8 cellular contexts compared by ENCODE assay signal in the genomic region with DNA sequence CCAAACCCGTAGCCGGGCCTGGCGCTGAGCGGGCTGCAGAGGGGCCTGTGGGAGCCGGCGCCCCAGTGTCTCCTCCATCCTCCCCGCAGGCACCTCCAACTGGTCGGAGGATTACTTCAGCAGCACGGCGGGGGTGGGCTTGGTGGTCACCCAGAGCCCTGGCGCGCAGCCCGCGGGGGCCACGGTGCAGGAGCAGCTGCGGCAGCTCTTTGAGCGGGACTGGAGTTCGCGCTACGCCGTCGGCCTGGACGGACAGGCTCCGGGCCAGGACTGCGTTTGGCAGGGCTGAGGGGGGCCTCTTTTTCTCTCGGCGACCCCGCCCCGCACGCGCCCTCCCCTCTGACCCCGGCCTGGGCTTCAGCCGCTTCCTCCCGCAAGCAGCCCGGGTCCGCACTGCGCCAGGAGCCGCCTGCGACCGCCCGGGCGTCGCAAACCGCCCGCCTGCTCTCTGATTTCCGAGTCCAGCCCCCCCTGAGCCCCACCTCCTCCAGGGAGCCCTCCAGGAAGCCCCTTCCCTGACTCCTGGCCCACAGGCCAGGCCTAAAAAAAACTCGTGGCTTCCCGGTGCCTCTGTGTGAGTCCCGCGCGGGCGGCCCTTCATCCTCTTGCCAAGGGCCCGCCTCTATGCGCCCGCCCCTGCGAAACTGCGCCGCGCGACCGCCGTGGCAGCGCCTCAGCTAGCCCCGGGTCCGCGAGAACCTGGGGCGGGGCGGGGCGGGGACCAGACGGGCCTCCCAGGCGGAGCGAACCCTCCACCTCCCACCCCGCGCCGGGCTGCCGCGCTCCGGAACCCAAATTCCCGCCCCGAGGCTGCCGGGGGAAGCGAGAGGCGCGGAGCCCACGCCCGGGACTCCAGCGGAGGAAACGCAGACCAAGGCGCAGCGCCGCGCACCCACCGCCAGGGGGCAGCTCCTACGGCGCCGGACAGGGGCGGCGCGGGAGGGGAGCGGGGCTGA. TPM values are rescaled to one million over a fixed set of nuclear protein-coding genes. Genes with fewer than 3 reads are reported as not detected.
DNase-seq lines count a peak whose midpoint lies in the region; TF ChIP-seq lines count a peak whose summit lies in the region.

No MANE protein-coding gene starts in this region.

- H3K4me1 Mint-ChIP-seq in nephron progenitor cell = peaks cover 5% of the 10 kb centered on the region

- peak overlapping the region; percentile 58 for H3K4me3 ChIP-seq in fibroblast of the aortic adventitia (ENCODE audit: low read depth, low read length)

- DNase-seq in HuH-7 (ENCODE audit: low spot score) = peak; percentile 90
- DNase-seq in RKO (ENCODE audit: low spot score) = peak; percentile 81
- peak; percentile 77 to 79 for DNase-seq in activated T-helper 1 cell treated with anti-CD3 and anti-CD28 coated beads, Interleukin-2, amount 50 U/mL, for 16 hours (ENCODE audit: low read depth in 1 of 2, low spot score in 1 of 2)
- peak; percentile 82 for DNase-seq in fibroblast of the aortic adventitia (ENCODE audit: low read depth)
- DNase-seq in nephron progenitor cell = peak; percentile 94
- DNase-seq in stimulated activated naive CD4-positive, alpha-beta T cell treated with Interleukin-2 at 50 U/mL for 16 hours (lab: John Stamatoyannopoulos, UW) = peak; percentile 83
- no peak for DNase-seq in NCI-H2029 treated with DMSO at 0.1 percent for 48 hours (lab: John Stamatoyannopoulos, UW)

- H3K36me3 Mint-ChIP-seq in nephron progenitor cell (ENCODE audit: low read depth) = no peaks in the 10 kb centered on the region

- no peak overlapping the region for H3K27ac Mint-ChIP-seq in nephron progenitor cell

- H3K9me3 Mint-ChIP-seq in nephron progenitor cell = no peaks in the 10 kb centered on the region

- peaks cover 94% of the 10 kb centered on the region for H3K27me3 Mint-ChIP-seq in nephron progenitor cell (ENCODE audit: low read depth, poor library complexity)

- peak overlapping the region; percentile 55 for H3K4me3 Mint-ChIP-seq in nephron progenitor cell

- TF ChIP-seq CTCF in GM12874 (IDR thresholded peaks at IDR 0.05; ENCODE audit: insufficient read depth, low read depth, low read length) (peak; percentile 89), fibroblast of the aortic adventitia (IDR thresholded peaks at IDR 0.05; ENCODE audit: insufficient read depth, low read length) (peak; percentile 79), nephron progenitor cell (IDR thresholded peaks at IDR 0.05) (peak; percentile 57)

RNA-seq across cellular contexts. Expression of gene PLD4, which starts 8.3 kb away (rescaled TPM):
- 0.09 and 0.16 TPM in 2 replicates for total RNA-seq in fibroblast of the aortic adventitia (ENCODE audit: low replicate concordance)

RNA-seq across cellular contexts. Expression of gene AHNAK2, which starts 45.2 kb away (rescaled TPM):
- total RNA-seq in fibroblast of the aortic adventitia (ENCODE audit: low replicate concordance) = 78.4 and 164 TPM in 2 replicates

RNA-seq across cellular contexts. Expression of gene CLBA1, which starts 52.6 kb away (rescaled TPM):
- total RNA-seq in fibroblast of the aortic adventitia (ENCODE audit: low replicate concordance) = 2.8 and 8.0 TPM in 2 replicates
